Comparison of ENCODE assay signal across 13 cellular contexts in genomic region chr4:174757736-174758135, GRCh38.
"Had no signal": no experiment of that assay in that cellular context is flagged by ENCODE, and none has a peak within 500 bp of the region (broad histone marks: within the 10 kb centered on the region; RNA-seq: fewer than 3 reads in every experiment).

No MANE protein-coding gene starts in this region.

- DNase-seq: activated CD4-positive, alpha-beta T cell treated with anti-CD3 and anti-CD28 coated beads for 48 hours; activated CD8-positive, alpha-beta memory T cell treated with anti-CD3 and anti-CD28 coated beads, Interleukin-2, amount 50 U/mL, for 48 hours; activated CD8-positive, alpha-beta T cell treated with anti-CD3 and anti-CD28 coated beads, Interleukin-2, amount 10 ng/mL, durations not matched to agents 7 days and 5 days; activated naive CD4-positive, alpha-beta T cell; aorta; dorsolateral prefrontal cortex; glutamatergic neuron; left lung; pancreas; stimulated activated CD4-positive, alpha-beta T cell treated with anti-CD3 and anti-CD28 coated beads, Interleukin-15, amount 100 ng/mL, for 24 hours; uterus had no signal

- H3K9me3 Mint-ChIP-seq: memory B cell, nephron had no signal

- H3K27me3 Mint-ChIP-seq: memory B cell had no signal

- ATAC-seq: activated CD8-positive, alpha-beta T cell treated with anti-CD3 and anti-CD28 coated beads, Interleukin-2, amount 10 ng/mL, durations not matched to agents 7 days and 5 days; left lung; pancreas had no signal

- H3K4me1 Mint-ChIP-seq: memory B cell, nephron had no signal

- H3K4me3 Mint-ChIP-seq: activated CD8-positive, alpha-beta T cell treated with anti-CD3 and anti-CD28 coated beads, Interleukin-2, amount 10 ng/mL, durations not matched to agents 7 days and 5 days; memory B cell; nephron had no signal

- H3K36me3 Mint-ChIP-seq: memory B cell had no signal

- H3K27ac Mint-ChIP-seq: activated CD8-positive, alpha-beta T cell treated with anti-CD3 and anti-CD28 coated beads, Interleukin-2, amount 10 ng/mL, durations not matched to agents 7 days and 5 days; memory B cell; nephron had no signal
